9 cellular contexts compared by ENCODE assay signal in the genomic region with DNA sequence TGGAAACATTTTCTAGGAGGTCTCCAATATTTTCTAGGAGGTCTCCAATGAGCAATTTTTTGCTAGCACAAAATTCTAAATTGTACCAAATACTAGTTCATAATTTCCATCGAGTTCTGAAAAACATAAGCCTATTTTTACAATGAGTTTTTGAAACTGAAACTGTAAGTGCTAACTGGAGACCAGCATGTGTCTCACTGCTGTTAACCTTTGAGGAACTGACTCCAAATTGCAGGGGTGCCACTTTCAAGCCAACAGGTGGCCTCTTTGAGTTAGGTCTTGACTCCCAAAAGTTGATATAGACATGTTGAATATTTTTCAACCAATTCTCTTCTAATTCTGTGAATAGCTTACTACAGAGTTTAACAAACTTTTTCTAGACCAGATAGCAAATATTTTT. TPM values are rescaled to one million over a fixed set of nuclear protein-coding genes. Genes with fewer than 3 reads are reported as not detected.
DNase-seq lines count a peak whose midpoint lies in the region; ATAC-seq and TF ChIP-seq lines count a peak whose summit lies in the region.
"Had no signal": no experiment of that assay in that cellular context is flagged by ENCODE, and none has a peak within 500 bp of the region (broad histone marks: within the 10 kb centered on the region; RNA-seq: fewer than 3 reads in every experiment).

No MANE protein-coding gene starts in this region.

- H2BK15ac ChIP-seq in mesendoderm (replicated peaks; ENCODE audit: low read depth) = no peak overlapping the region

- CTCF ChIA-PET in activated CD4-positive, alpha-beta memory T cell treated with anti-CD3 and anti-CD28 coated beads, Interleukin-2, amount 10 ng/mL, durations not matched to agents 7 days and 5 days (lab: Charles Lee) = interaction anchor here (1.6 kb wide), 1 partner anchor 58 kb away, joined by 6 read pairs; no protein-coding TSS in a partner anchor

- no peaks in the 10 kb centered on the region for H3K79me1 ChIP-seq in mesendoderm (ENCODE audit: low read length)

- H3K4me3 Mint-ChIP-seq in activated CD4-positive, alpha-beta memory T cell treated with anti-CD3 and anti-CD28 coated beads, Interleukin-2, amount 10 ng/mL, durations not matched to agents 7 days and 5 days = no peak overlapping the region
- H3K4me3 Mint-ChIP-seq in nephron progenitor cell = no peak overlapping the region

- H3K9ac ChIP-seq in mesendoderm (ENCODE audit: low read length) = no peak overlapping the region

- no peak overlapping the region for H4K5ac ChIP-seq in mesendoderm (ENCODE audit: low read length)

- POLR2A ChIA-PET in activated CD4-positive, alpha-beta memory T cell treated with anti-CD3 and anti-CD28 coated beads, Interleukin-2, amount 10 ng/mL, durations not matched to agents 7 days and 5 days (lab: Charles Lee) = no interaction called here

- H3K27ac Mint-ChIP-seq in activated CD4-positive, alpha-beta memory T cell treated with anti-CD3 and anti-CD28 coated beads, Interleukin-2, amount 10 ng/mL, durations not matched to agents 7 days and 5 days = no peak overlapping the region
- no peak overlapping the region for H3K27ac Mint-ChIP-seq in nephron progenitor cell

- no peaks in the 10 kb centered on the region for H3K79me2 ChIP-seq in mesendoderm (ENCODE audit: control insufficient read depth, insufficient read depth, low read length)

- H3K56ac ChIP-seq in mesendoderm (ENCODE audit: low read length) = no peak overlapping the region

- no peaks in the 10 kb centered on the region for H3K4me1 ChIP-seq in mesendoderm (ENCODE audit: control insufficient read depth, low read depth, low read length)

- H2BK120ac ChIP-seq in mesendoderm (ENCODE audit: low read depth, low read length) = no peak overlapping the region

- DNase-seq in stimulated activated CD4-positive, alpha-beta T cell treated with anti-CD3 and anti-CD28 coated beads, Interleukin-1b, Interleukin-23, amount 100 ng/mL, for 48 hours = peak; percentile 13
- DNase-seq in stimulated activated CD4-positive, alpha-beta T cell treated with anti-CD3 and anti-CD28 coated beads, Interleukin-12 subunit alpha, Interleukin-12 subunit beta, amount 100 ng/mL, for 4 hours = no peak
- DNase-seq in activated CD4-positive, alpha-beta memory T cell treated with anti-CD3 and anti-CD28 coated beads, Interleukin-2, amount 10 ng/mL, durations not matched to agents 7 days and 5 days = peak; percentile 18
- DNase-seq in nephron progenitor cell = no peak
- no peak for DNase-seq in mesendoderm
- no peak for DNase-seq in hypothalamus (lab: John Stamatoyannopoulos, UW)
- no peak for DNase-seq in CD1c-positive myeloid dendritic cell (ENCODE audit: extremely low spot score)
- DNase-seq: activated CD4-positive, alpha-beta T cell treated with anti-CD3 and anti-CD28 coated beads, Interleukin-2, amount 50 U/mL, for 48 hours had no signal

- no peak overlapping the region for H3K4me3 ChIP-seq in mesendoderm (ENCODE audit: low read length)

- no peak overlapping the region for H3K23ac ChIP-seq in mesendoderm (ENCODE audit: low read length)

- H3K27me3 ChIP-seq in mesendoderm (ENCODE audit: insufficient read depth, low read length, poor library complexity) = no peaks in the 10 kb centered on the region

- TF ChIP-seq CTCF in nephron progenitor cell (IDR thresholded peaks at IDR 0.05) = no peak

- no peak overlapping the region for H3K18ac ChIP-seq in mesendoderm (ENCODE audit: low read length)

- no CpG with 5 or more reads among the region's 1 CpG for WGBS in mesendoderm (ENCODE audit: extremely low coverage, insufficient coverage, low lambda C conversion rate)

- no peak overlapping the region for H3K27ac ChIP-seq in mesendoderm (ENCODE audit: low read depth, low read length)

- H4K8ac ChIP-seq in mesendoderm (ENCODE audit: low read depth, low read length) = no peak overlapping the region

- no peaks in the 10 kb centered on the region for H3K36me3 ChIP-seq in mesendoderm (ENCODE audit: control insufficient read depth, insufficient read depth, low read length)

- H3K4ac ChIP-seq in mesendoderm (ENCODE audit: low read depth, low read length) = no peak overlapping the region

- H3K27me3 Mint-ChIP-seq in activated CD4-positive, alpha-beta memory T cell treated with anti-CD3 and anti-CD28 coated beads, Interleukin-2, amount 10 ng/mL, durations not matched to agents 7 days and 5 days = no peaks in the 10 kb centered on the region
- H3K27me3 Mint-ChIP-seq in nephron progenitor cell (ENCODE audit: low read depth, poor library complexity) = peaks cover 7% of the 10 kb centered on the region

- no peaks in the 10 kb centered on the region for H3K36me3 Mint-ChIP-seq in activated CD4-positive, alpha-beta memory T cell treated with anti-CD3 and anti-CD28 coated beads, Interleukin-2, amount 10 ng/mL, durations not matched to agents 7 days and 5 days (ENCODE audit: low read depth)
- H3K36me3 Mint-ChIP-seq in nephron progenitor cell (ENCODE audit: low read depth) = no peaks in the 10 kb centered on the region

- peak; percentile 96 for ATAC-seq in HG03025 (IDR thresholded peaks at IDR 0.05; ENCODE audit: low FRiP score, unreplicated experiment)

- H2BK5ac ChIP-seq in mesendoderm (ENCODE audit: low read length) = no peak overlapping the region

- H3K4me1 Mint-ChIP-seq in activated CD4-positive, alpha-beta memory T cell treated with anti-CD3 and anti-CD28 coated beads, Interleukin-2, amount 10 ng/mL, durations not matched to agents 7 days and 5 days = peaks cover 20% of the 10 kb centered on the region
- H3K4me1 Mint-ChIP-seq in nephron progenitor cell = peaks cover 8% of the 10 kb centered on the region

- H3K4me2 ChIP-seq in mesendoderm (ENCODE audit: low read length) = no peak overlapping the region

- H2AK5ac ChIP-seq in mesendoderm (ENCODE audit: low read length) = no peak overlapping the region

- H3K9me3 Mint-ChIP-seq in activated CD4-positive, alpha-beta memory T cell treated with anti-CD3 and anti-CD28 coated beads, Interleukin-2, amount 10 ng/mL, durations not matched to agents 7 days and 5 days = no peaks in the 10 kb centered on the region
- H3K9me3 Mint-ChIP-seq in nephron progenitor cell = no peaks in the 10 kb centered on the region

RNA-seq across cellular contexts. Expression of gene CAV1, which starts 58.8 kb away (rescaled TPM):
- under 1 TPM; 0.13 to 0.38 TPM for total RNA-seq in activated CD4-positive, alpha-beta memory T cell treated with anti-CD3 and anti-CD28 coated beads, Interleukin-2, amount 10 ng/mL, durations not matched to agents 7 days and 5 days
- polyA plus RNA-seq in mesendoderm (2013, experiment 1 of 2) = 114 TPM
- polyA plus RNA-seq in mesendoderm (2013, experiment 2 of 2) = 115 TPM

Comparison
In these comparisons a context has a peak if more than half of its experiments do, and no peak if none do; other contexts are left out.
1. DNase-seq: peak in stimulated activated CD4-positive, alpha-beta T cell treated with anti-CD3 and anti-CD28 coated beads, Interleukin-1b, Interleukin-23, amount 100 ng/mL, for 48 hours (single experiment) and activated CD4-positive, alpha-beta memory T cell treated with anti-CD3 and anti-CD28 coated beads, Interleukin-2, amount 10 ng/mL, durations not matched to agents 7 days and 5 days (single experiment); none in stimulated activated CD4-positive, alpha-beta T cell treated with anti-CD3 and anti-CD28 coated beads, Interleukin-12 subunit alpha, Interleukin-12 subunit beta, amount 100 ng/mL, for 4 hours (single experiment), nephron progenitor cell (single experiment), mesendoderm (single experiment), hypothalamus (0 of 51) and CD1c-positive myeloid dendritic cell (single experiment).